In the genomic region with DNA sequence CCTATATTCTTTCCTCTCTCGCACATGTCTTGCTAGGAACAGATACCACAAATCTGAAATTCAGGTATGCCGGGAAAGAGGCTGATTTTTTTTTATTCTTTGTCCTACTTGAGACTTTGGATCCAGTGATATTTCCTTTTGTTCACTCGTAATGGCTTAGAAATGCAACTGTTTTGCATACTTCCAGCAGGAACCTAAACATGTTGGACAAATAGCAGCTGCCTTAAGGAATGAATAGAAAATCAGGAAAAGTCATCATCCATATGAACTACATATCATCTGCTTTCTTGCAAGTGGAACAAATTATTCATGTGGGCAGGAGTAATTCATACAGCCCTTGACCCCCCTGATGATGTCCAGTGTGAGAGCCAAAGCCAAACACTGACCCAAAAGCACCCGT, we compare ENCODE assay signal across 2 cellular contexts.
TF ChIP-seq lines count a peak whose summit lies in the region.

No MANE protein-coding gene starts in this region.

TF ChIP-seq in IMR-90, 13 proteins besides CTCF, POLR2A, EP300 and RAD21 (continued from another document):
- TF ChIP-seq RCOR1 (IDR thresholded peaks at IDR 0.05; ENCODE audit: insufficient replicate concordance, low read length) (no peak), BHLHE40 (IDR thresholded peaks at IDR 0.05; ENCODE audit: low read depth, low read length) (no peak), RFX5 (IDR thresholded peaks at IDR 0.05; ENCODE audit: low read depth, low read length) (no peak), MXI1 (IDR thresholded peaks at IDR 0.05; ENCODE audit: borderline replicate concordance, low read depth, low read length) (no peak)
- TF ChIP-seq, protein P1, sequence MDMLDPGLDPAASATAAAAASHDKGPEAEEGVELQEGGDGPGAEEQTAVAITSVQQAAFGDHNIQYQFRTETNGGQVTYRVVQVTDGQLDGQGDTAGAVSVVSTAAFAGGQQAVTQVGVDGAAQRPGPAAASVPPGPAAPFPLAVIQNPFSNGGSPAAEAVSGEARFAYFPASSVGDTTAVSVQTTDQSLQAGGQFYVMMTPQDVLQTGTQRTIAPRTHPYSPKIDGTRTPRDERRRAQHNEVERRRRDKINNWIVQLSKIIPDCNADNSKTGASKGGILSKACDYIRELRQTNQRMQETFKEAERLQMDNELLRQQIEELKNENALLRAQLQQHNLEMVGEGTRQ (IDR thresholded peaks at IDR 0.05; ENCODE audit: low read depth, low read length): no peak
TF ChIP-seq in IMR-90: peak in this region for 0.

TF ChIP-seq in WTC11, 78 proteins besides CTCF, POLR2A, EP300 and RAD21:
- TF ChIP-seq, protein P2, sequence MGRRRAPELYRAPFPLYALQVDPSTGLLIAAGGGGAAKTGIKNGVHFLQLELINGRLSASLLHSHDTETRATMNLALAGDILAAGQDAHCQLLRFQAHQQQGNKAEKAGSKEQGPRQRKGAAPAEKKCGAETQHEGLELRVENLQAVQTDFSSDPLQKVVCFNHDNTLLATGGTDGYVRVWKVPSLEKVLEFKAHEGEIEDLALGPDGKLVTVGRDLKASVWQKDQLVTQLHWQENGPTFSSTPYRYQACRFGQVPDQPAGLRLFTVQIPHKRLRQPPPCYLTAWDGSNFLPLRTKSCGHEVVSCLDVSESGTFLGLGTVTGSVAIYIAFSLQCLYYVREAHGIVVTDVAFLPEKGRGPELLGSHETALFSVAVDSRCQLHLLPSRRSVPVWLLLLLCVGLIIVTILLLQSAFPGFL (CRISPR knock-in tag; IDR thresholded peaks at IDR 0.05; ENCODE audit: borderline replicate concordance): no peak
- TF ChIP-seq, protein P3, sequence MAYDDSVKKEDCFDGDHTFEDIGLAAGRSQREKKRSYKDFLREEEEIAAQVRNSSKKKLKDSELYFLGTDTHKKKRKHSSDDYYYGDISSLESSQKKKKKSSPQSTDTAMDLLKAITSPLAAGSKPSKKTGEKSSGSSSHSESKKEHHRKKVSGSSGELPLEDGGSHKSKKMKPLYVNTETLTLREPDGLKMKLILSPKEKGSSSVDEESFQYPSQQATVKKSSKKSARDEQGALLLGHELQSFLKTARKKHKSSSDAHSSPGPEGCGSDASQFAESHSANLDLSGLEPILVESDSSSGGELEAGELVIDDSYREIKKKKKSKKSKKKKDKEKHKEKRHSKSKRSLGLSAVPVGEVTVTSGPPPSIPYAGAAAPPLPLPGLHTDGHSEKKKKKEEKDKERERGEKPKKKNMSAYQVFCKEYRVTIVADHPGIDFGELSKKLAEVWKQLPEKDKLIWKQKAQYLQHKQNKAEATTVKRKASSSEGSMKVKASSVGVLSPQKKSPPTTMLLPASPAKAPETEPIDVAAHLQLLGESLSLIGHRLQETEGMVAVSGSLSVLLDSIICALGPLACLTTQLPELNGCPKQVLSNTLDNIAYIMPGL (CRISPR knock-in tag; IDR thresholded peaks at IDR 0.05): no peak
- TF ChIP-seq, protein P4, sequence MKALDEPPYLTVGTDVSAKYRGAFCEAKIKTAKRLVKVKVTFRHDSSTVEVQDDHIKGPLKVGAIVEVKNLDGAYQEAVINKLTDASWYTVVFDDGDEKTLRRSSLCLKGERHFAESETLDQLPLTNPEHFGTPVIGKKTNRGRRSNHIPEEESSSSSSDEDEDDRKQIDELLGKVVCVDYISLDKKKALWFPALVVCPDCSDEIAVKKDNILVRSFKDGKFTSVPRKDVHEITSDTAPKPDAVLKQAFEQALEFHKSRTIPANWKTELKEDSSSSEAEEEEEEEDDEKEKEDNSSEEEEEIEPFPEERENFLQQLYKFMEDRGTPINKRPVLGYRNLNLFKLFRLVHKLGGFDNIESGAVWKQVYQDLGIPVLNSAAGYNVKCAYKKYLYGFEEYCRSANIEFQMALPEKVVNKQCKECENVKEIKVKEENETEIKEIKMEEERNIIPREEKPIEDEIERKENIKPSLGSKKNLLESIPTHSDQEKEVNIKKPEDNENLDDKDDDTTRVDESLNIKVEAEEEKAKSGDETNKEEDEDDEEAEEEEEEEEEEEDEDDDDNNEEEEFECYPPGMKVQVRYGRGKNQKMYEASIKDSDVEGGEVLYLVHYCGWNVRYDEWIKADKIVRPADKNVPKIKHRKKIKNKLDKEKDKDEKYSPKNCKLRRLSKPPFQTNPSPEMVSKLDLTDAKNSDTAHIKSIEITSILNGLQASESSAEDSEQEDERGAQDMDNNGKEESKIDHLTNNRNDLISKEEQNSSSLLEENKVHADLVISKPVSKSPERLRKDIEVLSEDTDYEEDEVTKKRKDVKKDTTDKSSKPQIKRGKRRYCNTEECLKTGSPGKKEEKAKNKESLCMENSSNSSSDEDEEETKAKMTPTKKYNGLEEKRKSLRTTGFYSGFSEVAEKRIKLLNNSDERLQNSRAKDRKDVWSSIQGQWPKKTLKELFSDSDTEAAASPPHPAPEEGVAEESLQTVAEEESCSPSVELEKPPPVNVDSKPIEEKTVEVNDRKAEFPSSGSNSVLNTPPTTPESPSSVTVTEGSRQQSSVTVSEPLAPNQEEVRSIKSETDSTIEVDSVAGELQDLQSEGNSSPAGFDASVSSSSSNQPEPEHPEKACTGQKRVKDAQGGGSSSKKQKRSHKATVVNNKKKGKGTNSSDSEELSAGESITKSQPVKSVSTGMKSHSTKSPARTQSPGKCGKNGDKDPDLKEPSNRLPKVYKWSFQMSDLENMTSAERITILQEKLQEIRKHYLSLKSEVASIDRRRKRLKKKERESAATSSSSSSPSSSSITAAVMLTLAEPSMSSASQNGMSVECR (CRISPR knock-in tag; IDR thresholded peaks at IDR 0.05; ENCODE audit: borderline replicate concordance): no peak
- TF ChIP-seq ZNF396 (CRISPR knock-in tag; IDR thresholded peaks at IDR 0.05; ENCODE audit: borderline replicate concordance) (no peak), RELA (CRISPR knock-in tag; IDR thresholded peaks at IDR 0.05; ENCODE audit: borderline replicate concordance) (no peak), NR3C1 (CRISPR knock-in tag; conservative IDR thresholded peaks at IDR 0.05; ENCODE audit: low read depth) (no peak), EMX1 (CRISPR knock-in tag; IDR thresholded peaks at IDR 0.05) (no peak), FOXK1 (CRISPR knock-in tag; IDR thresholded peaks at IDR 0.05) (no peak), NFE2L1 (CRISPR knock-in tag; IDR thresholded peaks at IDR 0.05) (no peak), MXD4 (CRISPR knock-in tag; IDR thresholded peaks at IDR 0.05; ENCODE audit: borderline replicate concordance) (no peak), ZNF317 (CRISPR knock-in tag; IDR thresholded peaks at IDR 0.05; ENCODE audit: borderline replicate concordance, low read depth) (no peak), SOX15 (CRISPR knock-in tag; IDR thresholded peaks at IDR 0.05) (no peak)
- TF ChIP-seq, protein P5, sequence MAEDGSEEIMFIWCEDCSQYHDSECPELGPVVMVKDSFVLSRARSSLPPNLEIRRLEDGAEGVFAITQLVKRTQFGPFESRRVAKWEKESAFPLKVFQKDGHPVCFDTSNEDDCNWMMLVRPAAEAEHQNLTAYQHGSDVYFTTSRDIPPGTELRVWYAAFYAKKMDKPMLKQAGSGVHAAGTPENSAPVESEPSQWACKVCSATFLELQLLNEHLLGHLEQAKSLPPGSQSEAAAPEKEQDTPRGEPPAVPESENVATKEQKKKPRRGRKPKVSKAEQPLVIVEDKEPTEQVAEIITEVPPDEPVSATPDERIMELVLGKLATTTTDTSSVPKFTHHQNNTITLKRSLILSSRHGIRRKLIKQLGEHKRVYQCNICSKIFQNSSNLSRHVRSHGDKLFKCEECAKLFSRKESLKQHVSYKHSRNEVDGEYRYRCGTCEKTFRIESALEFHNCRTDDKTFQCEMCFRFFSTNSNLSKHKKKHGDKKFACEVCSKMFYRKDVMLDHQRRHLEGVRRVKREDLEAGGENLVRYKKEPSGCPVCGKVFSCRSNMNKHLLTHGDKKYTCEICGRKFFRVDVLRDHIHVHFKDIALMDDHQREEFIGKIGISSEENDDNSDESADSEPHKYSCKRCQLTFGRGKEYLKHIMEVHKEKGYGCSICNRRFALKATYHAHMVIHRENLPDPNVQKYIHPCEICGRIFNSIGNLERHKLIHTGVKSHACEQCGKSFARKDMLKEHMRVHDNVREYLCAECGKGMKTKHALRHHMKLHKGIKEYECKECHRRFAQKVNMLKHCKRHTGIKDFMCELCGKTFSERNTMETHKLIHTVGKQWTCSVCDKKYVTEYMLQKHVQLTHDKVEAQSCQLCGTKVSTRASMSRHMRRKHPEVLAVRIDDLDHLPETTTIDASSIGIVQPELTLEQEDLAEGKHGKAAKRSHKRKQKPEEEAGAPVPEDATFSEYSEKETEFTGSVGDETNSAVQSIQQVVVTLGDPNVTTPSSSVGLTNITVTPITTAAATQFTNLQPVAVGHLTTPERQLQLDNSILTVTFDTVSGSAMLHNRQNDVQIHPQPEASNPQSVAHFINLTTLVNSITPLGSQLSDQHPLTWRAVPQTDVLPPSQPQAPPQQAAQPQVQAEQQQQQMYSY (CRISPR knock-in tag; IDR thresholded peaks at IDR 0.05): no peak
- TF ChIP-seq, protein P6, sequence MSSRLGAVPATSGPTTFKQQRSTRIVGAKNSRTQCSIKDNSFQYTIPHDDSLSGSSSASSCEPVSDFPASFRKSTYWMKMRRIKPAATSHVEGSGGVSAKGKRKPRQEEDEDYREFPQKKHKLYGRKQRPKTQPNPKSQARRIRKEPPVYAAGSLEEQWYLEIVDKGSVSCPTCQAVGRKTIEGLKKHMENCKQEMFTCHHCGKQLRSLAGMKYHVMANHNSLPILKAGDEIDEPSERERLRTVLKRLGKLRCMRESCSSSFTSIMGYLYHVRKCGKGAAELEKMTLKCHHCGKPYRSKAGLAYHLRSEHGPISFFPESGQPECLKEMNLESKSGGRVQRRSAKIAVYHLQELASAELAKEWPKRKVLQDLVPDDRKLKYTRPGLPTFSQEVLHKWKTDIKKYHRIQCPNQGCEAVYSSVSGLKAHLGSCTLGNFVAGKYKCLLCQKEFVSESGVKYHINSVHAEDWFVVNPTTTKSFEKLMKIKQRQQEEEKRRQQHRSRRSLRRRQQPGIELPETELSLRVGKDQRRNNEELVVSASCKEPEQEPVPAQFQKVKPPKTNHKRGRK (CRISPR knock-in tag; IDR thresholded peaks at IDR 0.05; ENCODE audit: borderline replicate concordance): no peak
- TF ChIP-seq, protein P7, sequence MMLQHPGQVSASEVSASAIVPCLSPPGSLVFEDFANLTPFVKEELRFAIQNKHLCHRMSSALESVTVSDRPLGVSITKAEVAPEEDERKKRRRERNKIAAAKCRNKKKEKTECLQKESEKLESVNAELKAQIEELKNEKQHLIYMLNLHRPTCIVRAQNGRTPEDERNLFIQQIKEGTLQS (CRISPR knock-in tag; conservative IDR thresholded peaks at IDR 0.05): no peak
